Comparison of ENCODE assay signal across 8 cellular contexts in the genomic region with DNA sequence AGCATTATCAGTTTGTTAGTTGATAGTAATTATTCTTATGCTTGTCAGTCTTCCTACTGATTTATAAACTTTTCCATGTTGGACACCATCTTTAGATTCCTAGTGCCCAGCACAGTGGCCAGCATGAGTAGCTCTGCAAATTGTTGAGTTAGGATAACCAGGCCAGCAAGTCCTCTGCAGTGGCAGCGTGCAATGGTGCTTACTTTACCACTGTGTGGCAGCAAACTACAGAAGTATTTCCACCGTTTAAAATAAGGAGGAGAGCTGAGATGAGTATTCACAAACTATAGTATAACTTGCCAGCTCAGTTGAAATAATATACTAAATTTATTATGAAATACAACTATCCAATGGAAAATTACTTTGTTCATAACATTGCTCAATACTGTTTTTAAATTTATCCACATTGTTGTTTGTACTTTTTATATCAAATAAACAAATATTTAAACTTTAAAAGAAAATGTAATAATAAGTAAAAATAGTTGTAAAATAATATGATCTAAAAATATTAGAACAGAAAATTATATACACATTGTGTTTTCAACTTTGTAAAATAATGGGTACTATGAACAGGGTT. TPM values are rescaled to one million over a fixed set of nuclear protein-coding genes. Genes with fewer than 3 reads are reported as not detected.
A peak's percentile ranks its signal among the peaks of the same experiment; 100 is the strongest.
DNase-seq lines count a peak whose midpoint lies in the region; ATAC-seq, FAIRE-seq and TF ChIP-seq lines count a peak whose summit lies in the region.

No MANE protein-coding gene starts in this region.

- no peak overlapping the region for H2AFZ ChIP-seq in parathyroid adenoma

- ATAC-seq in HG02623 (IDR thresholded peaks at IDR 0.05; ENCODE audit: unreplicated experiment) (no peak), GM21737 (IDR thresholded peaks at IDR 0.05; ENCODE audit: unreplicated experiment) (no peak)

- H3K79me2 ChIP-seq in parathyroid adenoma: no peaks in the 10 kb centered on the region

- H3K9me3 ChIP-seq in parathyroid adenoma (ENCODE audit: control insufficient read depth, low read length): no peaks in the 10 kb centered on the region

- no peak overlapping the region for H3K9ac ChIP-seq in parathyroid adenoma

- FAIRE-seq in G401.6 (lab: Jason Lieb, UNC): peak; percentile 95

- H3K4me2 ChIP-seq in parathyroid adenoma (ENCODE audit: low read length): no peak overlapping the region

- TF ChIP-seq CTCF in WI38 (IDR thresholded peaks at IDR 0.05; ENCODE audit: low read depth, low read length) (peak; percentile 52), fibroblast of the aortic adventitia (IDR thresholded peaks at IDR 0.05; ENCODE audit: insufficient read depth, low read length) (peak; percentile 71), parathyroid adenoma (IDR thresholded peaks at IDR 0.05) (peak; percentile 27)

- no peak overlapping the region for H3K27ac ChIP-seq in parathyroid adenoma

- no peaks in the 10 kb centered on the region for H3K27me3 ChIP-seq in parathyroid adenoma (ENCODE audit: control insufficient read depth, insufficient read depth, low read length)

- no peaks in the 10 kb centered on the region for H3K36me3 ChIP-seq in parathyroid adenoma (ENCODE audit: control insufficient read depth, insufficient read depth, low read length)

- peak; percentile 36 for DNase-seq in 8988T
- peak; percentile 33 for DNase-seq in NCI-H1694 treated with DMSO at 0.1 percent for 48 hours (lab: John Stamatoyannopoulos, UW)
- DNase-seq in fibroblast of the aortic adventitia (ENCODE audit: low read depth): peak; percentile 67

- H3K4me3 ChIP-seq in WI38 (ENCODE audit: low read depth, low read length) (no peak overlapping the region), fibroblast of the aortic adventitia (ENCODE audit: low read depth, low read length) (no peak overlapping the region), parathyroid adenoma (ENCODE audit: low read depth, low read length) (no peak overlapping the region)

- no peaks in the 10 kb centered on the region for H3K4me1 ChIP-seq in parathyroid adenoma

RNA-seq across cellular contexts. Expression of a gene that starts 9.3 kb away (rescaled TPM):
- 34.6 and 54.9 TPM in 2 replicates for total RNA-seq in fibroblast of the aortic adventitia (ENCODE audit: low replicate concordance)

RNA-seq across cellular contexts. Expression of a gene that starts 31.9 kb away (rescaled TPM):
- total RNA-seq in fibroblast of the aortic adventitia (ENCODE audit: low replicate concordance): 5.4 and 20.0 TPM in 2 replicates
